27 cellular contexts compared by ENCODE assay signal in the genomic region with DNA sequence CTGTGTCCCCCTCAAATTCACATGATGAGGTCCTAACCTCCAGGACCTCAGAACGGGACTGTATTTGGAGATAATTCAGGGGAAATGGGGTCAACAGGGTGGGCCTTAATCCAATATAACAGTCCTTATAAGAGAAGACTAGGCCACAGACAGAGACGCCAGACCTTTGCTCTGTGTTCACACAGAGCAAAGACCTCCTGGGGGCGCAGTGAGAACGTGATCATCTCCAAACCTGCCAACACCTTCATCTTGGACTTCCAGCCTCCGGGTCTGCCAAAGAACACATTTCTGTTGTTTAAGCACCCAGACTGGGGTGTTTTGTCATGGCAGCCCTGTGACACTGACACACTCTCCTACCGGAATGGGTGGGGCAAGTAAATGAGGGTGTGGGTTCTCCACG.
"Had no signal": no experiment of that assay in that cellular context is flagged by ENCODE, and none has a peak within 500 bp of the region (broad histone marks: within the 10 kb centered on the region; RNA-seq: fewer than 3 reads in every experiment).

No MANE protein-coding gene starts in this region.

- ATAC-seq: activated CD8-positive, alpha-beta memory T cell treated with anti-CD3 and anti-CD28 coated beads, Interleukin-2, amount 10 ng/mL, durations not matched to agents 7 days and 5 days; T-cell had no signal

- H3K27ac Mint-ChIP-seq: activated B cell treated with CpG ODN at 0.5 μM for 24 hours; activated CD4-positive, alpha-beta T cell treated with anti-CD3 and anti-CD28 coated beads, Interleukin-2, amount 10 ng/mL, durations not matched to agents 24 days and 14 days; activated CD8-positive, alpha-beta memory T cell treated with anti-CD3 and anti-CD28 coated beads, Interleukin-2, amount 10 ng/mL, durations not matched to agents 7 days and 5 days; activated naive CD8-positive, alpha-beta T cell; activated T-cell treated with anti-CD3 and anti-CD28 coated beads, Interleukin-2, amount 50 U/mL, for 24 hours; activated T-helper 1 cell treated with anti-CD3 and anti-CD28 coated beads, Interleukin-12 subunit alpha, Interleukin-12 subunit beta, Interleukin-2, Interleukin-4 antibody, amounts not matched to agents 30 ng/mL and 10 ng/mL and 1 ng/mL, durations not matched to agents 14 hours and 24 hours and 36 hours; T-cell had no signal

- H3K4me2 ChIP-seq: PC-9 had no signal

- H3K4me1 Mint-ChIP-seq: activated B cell treated with CpG ODN at 0.5 μM for 24 hours; activated CD4-positive, alpha-beta T cell treated with anti-CD3 and anti-CD28 coated beads, Interleukin-2, amount 10 ng/mL, durations not matched to agents 24 days and 14 days; activated CD8-positive, alpha-beta memory T cell treated with anti-CD3 and anti-CD28 coated beads, Interleukin-2, amount 10 ng/mL, durations not matched to agents 7 days and 5 days; central memory CD8-positive, alpha-beta T cell; T-cell had no signal

- H3K4me3 Mint-ChIP-seq: activated B cell treated with CpG ODN at 0.5 μM for 24 hours; activated CD4-positive, alpha-beta T cell treated with anti-CD3 and anti-CD28 coated beads, Interleukin-2, amount 10 ng/mL, durations not matched to agents 24 days and 14 days; activated CD8-positive, alpha-beta memory T cell treated with anti-CD3 and anti-CD28 coated beads, Interleukin-2, amount 10 ng/mL, durations not matched to agents 7 days and 5 days; activated naive CD8-positive, alpha-beta T cell; activated T-cell treated with anti-CD3 and anti-CD28 coated beads, Interleukin-2, amount 50 U/mL, for 24 hours; activated T-helper 1 cell treated with anti-CD3 and anti-CD28 coated beads, Interleukin-12 subunit alpha, Interleukin-12 subunit beta, Interleukin-2, Interleukin-4 antibody, amounts not matched to agents 30 ng/mL and 10 ng/mL and 1 ng/mL, durations not matched to agents 14 hours and 24 hours and 36 hours; brain; central memory CD8-positive, alpha-beta T cell; T-cell had no signal

- H3K4me3 ChIP-seq: PC-9, SK-N-MC had no signal

- H3K9me3 Mint-ChIP-seq: activated CD4-positive, alpha-beta T cell treated with anti-CD3 and anti-CD28 coated beads, Interleukin-2, amount 10 ng/mL, durations not matched to agents 24 days and 14 days; central memory CD8-positive, alpha-beta T cell had no signal

- DNase-seq: activated B cell treated with CpG ODN at 0.5 μM for 24 hours; activated CD4-positive, alpha-beta T cell treated with anti-CD3 and anti-CD28 coated beads for 1 hour; activated CD4-positive, alpha-beta T cell treated with anti-CD3 and anti-CD28 coated beads, Interleukin-2, amount 10 ng/mL, durations not matched to agents 24 days and 14 days; activated CD4-positive, alpha-beta T cell treated with anti-CD3 and anti-CD28 coated beads, Interleukin-2, amount 50 U/mL, for 48 hours; activated CD8-positive, alpha-beta memory T cell treated with anti-CD3 and anti-CD28 coated beads, Interleukin-2, amount 10 ng/mL, durations not matched to agents 7 days and 5 days; activated effector memory CD4-positive, alpha-beta T cell treated with Interleukin-2 at 50 U/mL for 16 hours; activated naive CD4-positive, alpha-beta T cell; activated T-cell treated with anti-CD3 and anti-CD28 coated beads, Interleukin-2, amount 50 U/mL, for 24 hours; amygdala; KG1; NCI-H1092 treated with DMSO at 0.1 percent for 48 hours; NCI-H1417 treated with DMSO at 0.1 percent for 48 hours; NCI-H1694; NCI-H2029; NCI-H510A treated with DMSO at 0.1 percent for 48 hours; PC-9; SIG-M5; T-cell; T-helper 2 cell; T1000 had no signal

- H3K36me3 Mint-ChIP-seq: activated CD8-positive, alpha-beta memory T cell treated with anti-CD3 and anti-CD28 coated beads, Interleukin-2, amount 10 ng/mL, durations not matched to agents 7 days and 5 days; activated naive CD8-positive, alpha-beta T cell; brain; T-cell had no signal

- H3K27me3 Mint-ChIP-seq: activated B cell treated with CpG ODN at 0.5 μM for 24 hours; activated CD4-positive, alpha-beta T cell treated with anti-CD3 and anti-CD28 coated beads, Interleukin-2, amount 10 ng/mL, durations not matched to agents 24 days and 14 days; activated CD8-positive, alpha-beta memory T cell treated with anti-CD3 and anti-CD28 coated beads, Interleukin-2, amount 10 ng/mL, durations not matched to agents 7 days and 5 days; activated naive CD8-positive, alpha-beta T cell; brain had no signal

- FAIRE-seq: astrocyte, TTC549 had no signal

- H3K27ac ChIP-seq: PC-9, SK-N-MC had no signal

- H2AFZ ChIP-seq: PC-9 had no signal
